Comparison of ENCODE assay signal across 8 cellular contexts in genomic region chrX:63350551-63350950, GRCh38. TPM values are rescaled to one million over a fixed set of nuclear protein-coding genes. Genes with fewer than 3 reads are reported as not detected.
A peak's percentile ranks its signal among the peaks of the same experiment; 100 is the strongest.
DNase-seq lines count a peak whose midpoint lies in the region; ATAC-seq, FAIRE-seq and TF ChIP-seq lines count a peak whose summit lies in the region.

No MANE protein-coding gene starts in this region.

- FAIRE-seq in pancreas (lab: Jason Lieb, UNC), result no peak

- H3K4me3 Mint-ChIP-seq in activated T-cell treated with anti-CD3 and anti-CD28 coated beads, Interleukin-2, amount 50 U/mL, for 72 hours, result peak overlapping the region; percentile 87 to 92

- TF ChIP-seq CTCF in pancreas (IDR thresholded peaks at IDR 0.05), result no peak

- ATAC-seq in HG02763 (IDR thresholded peaks at IDR 0.05; ENCODE audit: unreplicated experiment), result peak; percentile 31
- ATAC-seq in activated T-cell treated with anti-CD3 and anti-CD28 coated beads, Interleukin-2, amount 50 U/mL, for 72 hours (replicated peaks in 1 of 2), result peak; percentile 41 to 63
- peak; percentile 47 to 68 (median 53) for ATAC-seq in pancreas
- no peak for ATAC-seq in GM18519 (IDR thresholded peaks at IDR 0.05; ENCODE audit: low FRiP score, unreplicated experiment)

- DNase-seq in stimulated activated naive CD4-positive, alpha-beta T cell treated with Interleukin-2 at 50 U/mL for 16 hours (lab: John Stamatoyannopoulos, UW), result peak; percentile 10
- DNase-seq in stimulated activated naive CD4-positive, alpha-beta T cell (lab: John Stamatoyannopoulos, UW), result no peak
- DNase-seq in NCI-H2107 treated with DMSO at 0.1 percent for 48 hours (lab: John Stamatoyannopoulos, UW; ENCODE audit: unreplicated experiment) (peak; percentile 58), glomerular visceral epithelial cell (ENCODE audit: extremely low spot score) (peak; percentile 32), pancreas (peak in 5 of 6 donors; percentile 3 to 48 (median 18))
- peak; percentile 15 to 27 for DNase-seq in activated T-cell treated with anti-CD3 and anti-CD28 coated beads, Interleukin-2, amount 50 U/mL, for 72 hours

- H3K27me3 ChIP-seq in pancreas, result no peaks in the 10 kb centered on the region

- peak overlapping the region; percentile 79 for H3K27ac Mint-ChIP-seq in activated T-cell treated with anti-CD3 and anti-CD28 coated beads, Interleukin-2, amount 50 U/mL, for 72 hours

- WGBS in pancreas, 2 donors, result 0 to 25% methylated on average over 15 of the region's 15 CpGs

- peak overlapping the region in 3 of 4 donors; percentile 47 to 80 (median 57) for H3K27ac ChIP-seq in pancreas

- peaks cover 0 to 1% of the 10 kb centered on the region in 2 donors for H3K36me3 Mint-ChIP-seq in activated T-cell treated with anti-CD3 and anti-CD28 coated beads, Interleukin-2, amount 50 U/mL, for 72 hours (ENCODE audit: insufficient read depth in 2 of 2)

- intact Hi-C loops in pancreas (cut with DNase I), result no loop called here

- no peaks in the 10 kb centered on the region for H3K36me3 ChIP-seq in pancreas

- H3K4me3 ChIP-seq in pancreas, result peak overlapping the region; percentile 13 to 61 (median 42)

- H3K4me1 Mint-ChIP-seq in activated T-cell treated with anti-CD3 and anti-CD28 coated beads, Interleukin-2, amount 50 U/mL, for 72 hours (ENCODE audit: low read depth), result peaks cover 16% of the 10 kb centered on the region

- H3K9me3 ChIP-seq in pancreas, result no peaks in the 10 kb centered on the region

- H3K27me3 Mint-ChIP-seq in activated T-cell treated with anti-CD3 and anti-CD28 coated beads, Interleukin-2, amount 50 U/mL, for 72 hours (ENCODE audit: low read depth), result peaks cover 25% of the 10 kb centered on the region

- H3K9me3 Mint-ChIP-seq in activated T-cell treated with anti-CD3 and anti-CD28 coated beads, Interleukin-2, amount 50 U/mL, for 72 hours, result no peaks in the 10 kb centered on the region

- H3K4me1 ChIP-seq in pancreas, result peaks cover 0 to 3% (median 0%) of the 10 kb centered on the region in 3 donors

RNA-seq across cellular contexts. Expression of gene SPIN4, which starts 0.6 kb away (rescaled TPM):
- 1 to 10 TPM; 5.4 TPM for total RNA-seq in activated T-cell treated with anti-CD3 and anti-CD28 coated beads, Interleukin-2, amount 50 U/mL, for 72 hours
- 1 to 10 TPM in 5 of 6 donors, under 1 TPM in 1; 0.88 to 3.3 (median 1.6) TPM for total RNA-seq in pancreas
- 1 to 10 TPM in 1 of 2 donors, under 1 TPM in 1; 0.72 to 1.9 TPM for polyA plus RNA-seq in pancreas

Comparison
In these comparisons a context has a peak if more than half of its experiments do, and no peak if none do; other contexts are left out.
1. DNase-seq: peak in stimulated activated naive CD4-positive, alpha-beta T cell treated with Interleukin-2 at 50 U/mL for 16 hours (single experiment), NCI-H2107 treated with DMSO at 0.1 percent for 48 hours (single experiment), activated T-cell treated with anti-CD3 and anti-CD28 coated beads, Interleukin-2, amount 50 U/mL, for 72 hours (2 of 2), glomerular visceral epithelial cell (single experiment) and pancreas (5 of 6); none in stimulated activated naive CD4-positive, alpha-beta T cell (0 of 6).